In the genomic region with DNA sequence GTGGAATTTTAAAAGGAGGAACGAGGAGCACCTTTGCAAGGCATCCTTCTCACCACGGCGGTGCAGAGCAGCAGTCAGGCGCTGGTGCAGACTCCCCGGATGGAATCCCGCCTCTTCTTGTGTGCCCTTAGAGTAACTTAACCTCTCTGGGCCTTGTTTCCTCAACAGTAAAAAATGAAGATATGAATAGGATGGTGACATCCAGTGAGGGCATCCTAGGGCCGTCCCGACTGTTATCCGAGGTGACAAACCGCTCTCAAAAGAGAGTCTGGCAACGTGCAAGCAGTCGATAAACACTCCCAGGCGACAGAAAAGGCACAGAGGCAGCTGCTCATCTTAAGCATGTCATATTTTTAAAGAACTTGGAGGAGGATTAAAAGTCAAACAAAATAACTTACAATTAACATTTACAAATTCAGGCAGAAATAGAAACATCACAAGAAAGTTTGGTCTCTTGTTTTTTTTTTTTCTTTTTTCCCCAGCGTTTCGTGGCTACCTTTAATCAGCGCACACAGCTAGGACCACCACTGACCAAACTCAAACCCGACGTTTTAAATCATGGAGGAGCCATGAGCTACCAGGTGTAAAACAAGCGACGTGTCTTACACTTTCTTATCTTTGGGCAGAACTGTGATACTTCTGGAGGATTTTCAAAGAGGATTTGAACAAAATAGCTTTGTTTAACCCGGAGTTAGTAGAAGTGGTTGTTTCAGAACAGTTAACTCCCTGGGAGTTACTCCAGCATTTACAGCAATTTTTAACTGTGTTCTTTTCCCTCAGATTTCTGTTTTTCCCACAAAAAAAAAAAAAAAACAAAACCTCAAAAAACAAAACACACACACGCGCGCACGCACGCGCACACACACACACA, we compare ENCODE assay signal across 8 cellular contexts.
A peak's percentile ranks its signal among the peaks of the same experiment; 100 is the strongest.
DNase-seq lines count a peak whose midpoint lies in the region; ATAC-seq and TF ChIP-seq lines count a peak whose summit lies in the region.

No MANE protein-coding gene starts in this region.

- no peaks in the 10 kb centered on the region; the same call in 1 of the 2 replicates for H3F3A ChIP-seq in Loucy (ENCODE audit: low read depth)

- H3K27ac ChIP-seq in BLaER1 (peak overlapping the region; percentile 98), brain microvascular endothelial cell (peak overlapping the region; percentile 96)

- H3K9me3 ChIP-seq in BLaER1 = no peaks in the 10 kb centered on the region
- H3K9me3 ChIP-seq in Loucy (ENCODE audit: insufficient read depth, low read depth, low read length) = no peaks in the 10 kb centered on the region
- no peaks in the 10 kb centered on the region for H3K9me3 ChIP-seq in mucosa of stomach (ENCODE audit: control insufficient read depth, low read length)

- peaks cover 56% of the 10 kb centered on the region for H4K20me1 ChIP-seq in BLaER1
- no peaks in the 10 kb centered on the region for H4K20me1 ChIP-seq in Loucy (ENCODE audit: insufficient read depth, low read length, poor library complexity, severe bottlenecking)

- H3K9me2 ChIP-seq in Loucy (replicated peaks; ENCODE audit: low read depth, low read length) = no peaks in the 10 kb centered on the region

- peaks cover 35% of the 10 kb centered on the region for H3K79me2 ChIP-seq in Loucy (ENCODE audit: insufficient read depth, low read length)

- H3K4me1 ChIP-seq in BLaER1 = peaks cover 78% of the 10 kb centered on the region
- peaks cover 79% of the 10 kb centered on the region for H3K4me1 ChIP-seq in Loucy (ENCODE audit: insufficient read depth, low read length, poor library complexity, severe bottlenecking)
- H3K4me1 ChIP-seq in mucosa of stomach (ENCODE audit: control insufficient read depth, insufficient read depth, low read length) = peaks cover 31% of the 10 kb centered on the region

- H3K4me2 ChIP-seq in BLaER1 = peak overlapping the region; percentile 98
- peak overlapping the region; percentile 25 for H3K4me2 ChIP-seq in Loucy (ENCODE audit: low read depth, low read length, poor library complexity, severe bottlenecking)

- DNase-seq in brain microvascular endothelial cell (no peak), NCI-H82 treated with DMSO at 0.1 percent for 48 hours (lab: John Stamatoyannopoulos, UW; ENCODE audit: unreplicated experiment) (no peak)
- no peak for DNase-seq in stimulated activated CD4-positive, alpha-beta T cell treated with anti-CD3 and anti-CD28 coated beads, Interleukin-4, amount 100 ng/mL, for 1 hour

- no peak for TF ChIP-seq CTCF in Loucy (conservative IDR thresholded peaks at IDR 0.05; ENCODE audit: low read length)
- no peak for TF ChIP-seq CTCF in brain microvascular endothelial cell (IDR thresholded peaks at IDR 0.05; ENCODE audit: low read depth, low read length, missing control alignments)

- in situ Hi-C loops in brain microvascular endothelial cell (cut with HindIII; ENCODE audit: low pct_ligation_motif_present, low sequenced_read_pairs) = no loop called here

- ATAC-seq in HG03196 (IDR thresholded peaks at IDR 0.05; ENCODE audit: unreplicated experiment) (no peak), GM21619 (IDR thresholded peaks at IDR 0.05; ENCODE audit: unreplicated experiment) (no peak)

- no peak overlapping the region for H2AFZ ChIP-seq in Loucy (ENCODE audit: low read length)

- H3K36me3 ChIP-seq in BLaER1 (peaks cover 4% of the 10 kb centered on the region; the same call in 1 of the 2 replicates), Loucy (ENCODE audit: insufficient read depth, low read length) (no peaks in the 10 kb centered on the region), brain microvascular endothelial cell (replicated peaks) (no peaks in the 10 kb centered on the region), mucosa of stomach (ENCODE audit: control insufficient read depth, insufficient read depth, low read length) (no peaks in the 10 kb centered on the region)

- peak overlapping the region; percentile 99 for H3K4me3 ChIP-seq in BLaER1
- no peak overlapping the region for H3K4me3 ChIP-seq in Loucy (ENCODE audit: low read length, poor library complexity, severe bottlenecking)
- peak overlapping the region; percentile 66 for H3K4me3 ChIP-seq in brain microvascular endothelial cell (ENCODE audit: low read depth, low read length)
- H3K4me3 ChIP-seq in mucosa of stomach (ENCODE audit: low read length) = peak overlapping the region; percentile 74

- H3K27me3 ChIP-seq in BLaER1 (no peaks in the 10 kb centered on the region), Loucy (ENCODE audit: insufficient read depth, low read length, poor library complexity, severe bottlenecking) (no peaks in the 10 kb centered on the region), brain microvascular endothelial cell (replicated peaks) (no peaks in the 10 kb centered on the region), mucosa of stomach (ENCODE audit: control insufficient read depth, insufficient read depth, low read length) (no peaks in the 10 kb centered on the region)

- peak overlapping the region; percentile 94 for H3K9ac ChIP-seq in BLaER1
- peak overlapping the region; percentile 21 for H3K9ac ChIP-seq in Loucy (ENCODE audit: low read depth, low read length, poor library complexity, severe bottlenecking)
- H3K9ac ChIP-seq in mucosa of stomach (ENCODE audit: low read length) = peak overlapping the region; percentile 97

Comparison
In these comparisons a context has a peak if more than half of its experiments do, and no peak if none do; other contexts are left out.
1. H3K9ac ChIP-seq: peak in every context shown above with its lines; median percentile 97 in mucosa of stomach; 94 in BLaER1; 21 in Loucy.